Comparison of ENCODE assay signal across 15 cellular contexts in the genomic region with DNA sequence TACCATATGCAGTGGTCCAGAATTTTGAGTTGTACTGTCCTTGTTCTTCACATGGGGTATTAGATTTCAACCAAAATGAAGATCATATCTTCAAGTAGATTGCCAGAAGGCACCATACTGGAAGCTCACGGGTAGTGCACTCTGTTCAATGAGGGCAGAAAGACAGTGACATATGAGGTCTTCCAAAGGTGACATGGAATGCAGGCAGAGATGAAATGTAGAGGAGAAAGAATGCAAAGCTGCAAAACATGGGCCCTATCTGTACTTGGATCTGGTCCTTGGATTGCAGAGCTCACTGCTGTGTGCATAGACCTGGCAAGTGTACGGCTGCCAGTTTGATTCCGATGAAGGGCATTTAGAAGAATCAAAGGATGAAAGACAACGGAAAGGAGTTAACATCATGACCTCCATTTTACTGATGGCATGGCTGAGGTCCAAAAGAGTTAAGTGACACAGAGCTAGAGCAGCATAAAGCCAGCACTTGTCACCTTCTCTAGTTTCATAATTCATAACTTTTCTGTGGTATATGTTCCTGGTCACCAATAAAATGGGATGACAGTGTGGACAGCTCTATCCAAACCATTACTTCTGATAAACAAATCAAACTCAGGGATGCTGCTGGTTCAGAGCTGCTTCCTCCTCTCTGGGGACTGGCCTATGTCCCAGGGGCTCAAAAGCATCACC.
DNase-seq lines count a peak whose midpoint lies in the region; ATAC-seq, FAIRE-seq and TF ChIP-seq lines count a peak whose summit lies in the region.
"Had no signal": no experiment of that assay in that cellular context is flagged by ENCODE, and none has a peak within 500 bp of the region (broad histone marks: within the 10 kb centered on the region; RNA-seq: fewer than 3 reads in every experiment).

No MANE protein-coding gene starts in this region.

- no peak overlapping the region for H3K27ac ChIP-seq in CD4-positive, CD25-positive, alpha-beta regulatory T cell (ENCODE audit: insufficient read depth, low read length, poor library complexity, severe bottlenecking)
- no peak overlapping the region for H3K27ac ChIP-seq in Peyer's patch
- H3K27ac ChIP-seq: thoracic aorta had no signal

- H3K4me1 Mint-ChIP-seq in CD4-positive, CD25-positive, alpha-beta regulatory T cell, result peaks cover 42 to 85% (median 62%) of the 10 kb centered on the region in 4 donors
- peaks cover 63% of the 10 kb centered on the region for H3K4me1 Mint-ChIP-seq in activated naive CD8-positive, alpha-beta T cell treated with anti-CD3 and anti-CD28 coated beads for 36 hours

- H3K36me3 Mint-ChIP-seq in CD4-positive, CD25-positive, alpha-beta regulatory T cell, result peaks cover 66% of the 10 kb centered on the region
- peaks cover 75% of the 10 kb centered on the region for H3K36me3 Mint-ChIP-seq in activated naive CD8-positive, alpha-beta T cell treated with anti-CD3 and anti-CD28 coated beads for 36 hours

- in situ Hi-C loops in GM13977 (cut with MboI; ENCODE audit: low pct_unique_long_range_greater_than_20kb, low sequenced_read_pairs, unreplicated experiment), result no loop called here

- H3K27ac Mint-ChIP-seq in CD4-positive, CD25-positive, alpha-beta regulatory T cell, result peak overlapping the region in 2 of 3 donors; percentile 56 to 78
- peak overlapping the region; percentile 47 for H3K27ac Mint-ChIP-seq in activated naive CD8-positive, alpha-beta T cell treated with anti-CD3 and anti-CD28 coated beads for 36 hours

- ATAC-seq in CD4-positive, CD25-positive, alpha-beta regulatory T cell (ENCODE audit: low read depth in 2 of 2), result no peak
- ATAC-seq in HG02870 (IDR thresholded peaks at IDR 0.05; ENCODE audit: unreplicated experiment), result peak; percentile 22
- ATAC-seq: left lobe of liver had no signal

- H3K36me3 ChIP-seq in CD4-positive, CD25-positive, alpha-beta regulatory T cell (ENCODE audit: control insufficient read depth, insufficient read depth, low read length), result peaks cover 14% of the 10 kb centered on the region
- H3K36me3 ChIP-seq in Peyer's patch, result no peaks in the 10 kb centered on the region
- H3K36me3 ChIP-seq: thoracic aorta had no signal

- peak; percentile 46 for FAIRE-seq in GM18507 (lab: Jason Lieb, UNC)
- FAIRE-seq: H54 had no signal

- no peaks in the 10 kb centered on the region for H3K9me3 ChIP-seq in CD4-positive, CD25-positive, alpha-beta regulatory T cell (ENCODE audit: control insufficient read depth in 2 of 2, low read length in 2 of 2)
- H3K9me3 ChIP-seq in Peyer's patch, result no peaks in the 10 kb centered on the region
- H3K9me3 ChIP-seq: thoracic aorta had no signal

- peak overlapping the region in 1 of 4 donors; percentile 54 for H3K4me3 Mint-ChIP-seq in CD4-positive, CD25-positive, alpha-beta regulatory T cell
- H3K4me3 Mint-ChIP-seq in activated naive CD8-positive, alpha-beta T cell treated with anti-CD3 and anti-CD28 coated beads for 36 hours, result no peak overlapping the region

- no peak overlapping the region for H3K4me3 ChIP-seq in CD4-positive, CD25-positive, alpha-beta regulatory T cell (ENCODE audit: low read depth, low read length)
- no peak overlapping the region for H3K4me3 ChIP-seq in Peyer's patch
- H3K4me3 ChIP-seq: thoracic aorta had no signal

- no peaks in the 10 kb centered on the region for H3K27me3 Mint-ChIP-seq in CD4-positive, CD25-positive, alpha-beta regulatory T cell
- H3K27me3 Mint-ChIP-seq in activated naive CD8-positive, alpha-beta T cell treated with anti-CD3 and anti-CD28 coated beads for 36 hours, result no peaks in the 10 kb centered on the region

- no peak for TF ChIP-seq POLR2A in Peyer's patch (IDR thresholded peaks at IDR 0.05)

- H3K9me3 Mint-ChIP-seq in CD4-positive, CD25-positive, alpha-beta regulatory T cell, result peaks cover 0 to 7% (median 0%) of the 10 kb centered on the region in 7 donors
- peaks cover 16% of the 10 kb centered on the region for H3K9me3 Mint-ChIP-seq in activated naive CD8-positive, alpha-beta T cell treated with anti-CD3 and anti-CD28 coated beads for 36 hours

- TF ChIP-seq CTCF in GM13977 (IDR thresholded peaks at IDR 0.05; ENCODE audit: extremely low read depth, insufficient read depth, missing control alignments) (no peak), Peyer's patch (IDR thresholded peaks at IDR 0.05) (no peak)

- DNase-seq in CD4-positive, CD25-positive, alpha-beta regulatory T cell, result no peak
- DNase-seq in GM18507 (ENCODE audit: extremely low spot score, insufficient read length, low read depth) (no peak), NCI-H187 (lab: John Stamatoyannopoulos, UW) (no peak), GM13977 (ENCODE audit: low spot score) (no peak), EL (no peak), Peyer's patch (no peak)
- no peak for DNase-seq in activated naive CD8-positive, alpha-beta T cell treated with anti-CD3 and anti-CD28 coated beads for 36 hours
- DNase-seq: activated CD4-positive, alpha-beta T cell treated with anti-CD3 and anti-CD28 coated beads for 48 hours; activated gamma-delta T cell treated with Interleukin-2 at 50 U/mL for 16 hours; NCI-H2081 treated with DMSO at 0.1 percent for 48 hours; stimulated activated CD4-positive, alpha-beta T cell treated with anti-CD3 and anti-CD28 coated beads, Interleukin-15, amount 100 ng/mL, for 24 hours had no signal

- H3K4me1 ChIP-seq in CD4-positive, CD25-positive, alpha-beta regulatory T cell (ENCODE audit: control insufficient read depth, insufficient read depth, low read length, poor library complexity, severe bottlenecking), result peaks cover 29% of the 10 kb centered on the region
- peaks cover 0 to 14% (median 0%) of the 10 kb centered on the region in 4 donors for H3K4me1 ChIP-seq in Peyer's patch

- no peaks in the 10 kb centered on the region for H3K27me3 ChIP-seq in CD4-positive, CD25-positive, alpha-beta regulatory T cell (ENCODE audit: control insufficient read depth, insufficient read depth, low read length)
- H3K27me3 ChIP-seq in Peyer's patch, result no peaks in the 10 kb centered on the region
